Comparison of ENCODE assay signal across 8 cellular contexts in the genomic region with DNA sequence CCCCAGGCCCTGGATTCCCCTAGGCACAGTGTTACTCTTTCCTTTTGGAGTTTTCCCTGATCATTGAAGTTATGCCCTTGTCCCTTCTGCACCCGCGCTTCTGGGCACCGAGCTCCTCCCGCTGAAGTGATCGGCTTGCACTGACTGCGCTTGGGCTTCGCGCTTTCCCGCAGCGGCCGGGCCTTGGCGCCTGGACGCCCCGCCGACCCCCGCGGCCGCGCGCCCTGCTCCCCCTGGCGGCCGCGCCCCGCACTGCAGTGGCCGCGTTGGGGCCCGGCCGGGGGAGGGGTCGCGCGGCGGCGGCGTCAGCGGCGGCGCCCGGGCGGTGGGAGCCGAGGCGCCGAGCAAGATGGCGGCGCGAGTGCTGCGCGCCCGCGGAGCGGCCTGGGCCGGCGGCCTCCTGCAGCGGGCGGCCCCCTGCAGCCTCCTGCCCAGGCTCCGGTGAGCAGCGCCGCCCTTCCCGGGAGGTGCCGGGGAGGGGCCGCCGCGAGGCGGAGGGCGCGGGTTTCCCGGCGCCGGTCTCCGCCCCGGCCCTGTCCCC. TPM values are rescaled to one million over a fixed set of nuclear protein-coding genes. Genes with fewer than 3 reads are reported as not detected.
DNase-seq lines count a peak whose midpoint lies in the region; ATAC-seq, FAIRE-seq and TF ChIP-seq lines count a peak whose summit lies in the region.

Gene NIPSNAP2 (plus strand): TSS at position 325 of the 541 bp plus-strand sequence. CDS start 25 bp downstream, at position 350.

- H3K4me1 ChIP-seq in kidney (ENCODE audit: control insufficient read depth in 1 of 2, insufficient read depth in 1 of 2, low read depth in 1 of 2, low read length in 2 of 2): peaks cover 3 to 5% of the 10 kb centered on the region in 2 donors

- H3K4me3 ChIP-seq in WI38 (ENCODE audit: low read depth, low read length): peak within 1 kb of the TSS; percentile 74
- peak within 1 kb of the TSS; percentile 66 to 83 for H3K4me3 ChIP-seq in kidney (ENCODE audit: low read length in 2 of 2)

- intact Hi-C loops in kidney (cut with DNase I): no loop called here

- no peaks in the 10 kb centered on the region for H3K9me3 ChIP-seq in kidney (ENCODE audit: control insufficient read depth in 1 of 2, low read length in 2 of 2)

- peaks cover 0 to 2% of the 10 kb centered on the region in 2 donors for H3K36me3 ChIP-seq in kidney (ENCODE audit: control insufficient read depth in 1 of 2, insufficient read depth in 2 of 2, low read length in 2 of 2)

- TF ChIP-seq CTCF in 22Rv1 (IDR thresholded peaks at IDR 0.05): peak; percentile 98
- TF ChIP-seq CTCF in GM13976 (IDR thresholded peaks at IDR 0.05; ENCODE audit: borderline replicate concordance, control extremely low read depth, extremely low read depth, insufficient read depth, missing control alignments): peak; percentile 96
- no peak for TF ChIP-seq CTCF in WI38 (IDR thresholded peaks at IDR 0.05; ENCODE audit: low read depth, low read length)
- peak; percentile 70 for TF ChIP-seq CTCF in kidney (IDR thresholded peaks at IDR 0.05; ENCODE audit: borderline replicate concordance, extremely low read depth, insufficient read depth)

- peak; percentile 84 for ATAC-seq in HG02798 (IDR thresholded peaks at IDR 0.05; ENCODE audit: poor library complexity, unreplicated experiment)

- in situ Hi-C loops in GM13976 (cut with MboI; ENCODE audit: low sequenced_read_pairs, unreplicated experiment): loop anchor here (10.0 kb wide), 1 partner anchor 320 kb away; no protein-coding TSS in a partner anchor

- H3K27ac ChIP-seq in 22Rv1 (peak within 1 kb of the TSS; percentile 96), kidney (ENCODE audit: low read depth in 2 of 2, low read length in 2 of 2) (peak within 1 kb of the TSS; percentile 88 to 90)

- H3K9ac ChIP-seq in kidney (ENCODE audit: low read length in 2 of 2): peak within 1 kb of the TSS; percentile 82 to 91

- no peak for FAIRE-seq in kidney (lab: Jason Lieb, UNC)

- DNase-seq in GM13976 (ENCODE audit: low spot score) (peak; percentile 91), NCI-H146 treated with DMSO at 0.1 percent for 48 hours (lab: John Stamatoyannopoulos, UW; ENCODE audit: unreplicated experiment) (peak; percentile 35), kidney (peak; percentile 87)
- peak; percentile 65 for DNase-seq in central memory CD4-positive, alpha-beta T cell
- DNase-seq in stimulated activated CD4-positive, alpha-beta T cell treated with anti-CD3 and anti-CD28 coated beads, Interleukin-15, amount 100 ng/mL, for 24 hours: peak; percentile 69

RNA-seq across cellular contexts. Expression of gene NIPSNAP2, which starts in this region (rescaled TPM):
- 64.4 TPM for total RNA-seq in kidney
- 60.3 TPM for polyA plus RNA-seq in kidney (ENCODE audit: insufficient read depth, low read depth, low replicate concordance)

Comparison
In these comparisons a context has a peak if more than half of its experiments do, and no peak if none do; other contexts are left out.
1. Peak in every context shown above with its lines: DNase-seq, ATAC-seq, H3K4me3 ChIP-seq and H3K27ac ChIP-seq.
2. DNase-seq: peak in every context shown above with its lines; median percentile 91 in GM13976; 87 in kidney; 69 in stimulated activated CD4-positive, alpha-beta T cell treated with anti-CD3 and anti-CD28 coated beads, Interleukin-15, amount 100 ng/mL, for 24 hours; 65 in central memory CD4-positive, alpha-beta T cell; 35 in NCI-H146 treated with DMSO at 0.1 percent for 48 hours.